Comparison of ENCODE assay signal across 1 cellular context in genomic region chr12:112183591-112184021, GRCh38.
TF ChIP-seq lines count a peak whose summit lies in the region.

No MANE protein-coding gene starts in this region.

TF ChIP-seq in GM12878, 131 proteins besides CTCF, POLR2A, EP300 and RAD21 (continued from another document):
- no peak for TF ChIP-seq USF2 (IDR thresholded peaks at IDR 0.05; ENCODE audit: borderline replicate concordance, low read depth, low read length)
- no peak for TF ChIP-seq SRF (IDR thresholded peaks at IDR 0.05; ENCODE audit: low read depth in 2 of 2, low read length in 2 of 2)
- no peak for TF ChIP-seq ATF3 (IDR thresholded peaks at IDR 0.05; ENCODE audit: borderline replicate concordance, extremely low read depth, low read depth, low read length)
- TF ChIP-seq NFXL1 (IDR thresholded peaks at IDR 0.05; ENCODE audit: borderline replicate concordance), result no peak
- peak; percentile 86; the same call in 1 of the 2 replicates for TF ChIP-seq ZBTB33 (IDR thresholded peaks at IDR 0.05)
- no peak for TF ChIP-seq YBX1 (IDR thresholded peaks at IDR 0.05)
- TF ChIP-seq BACH1 (IDR thresholded peaks at IDR 0.05; ENCODE audit: borderline replicate concordance), result no peak
- TF ChIP-seq JUND (IDR thresholded peaks at IDR 0.05; ENCODE audit: low read depth, low read length), result no peak
- no peak; the same call in 1 of the 2 replicates for TF ChIP-seq NFIC (IDR thresholded peaks at IDR 0.05; ENCODE audit: low read depth, low read length)
